Comparison of ENCODE assay signal across 22 cellular contexts in the genomic region with DNA sequence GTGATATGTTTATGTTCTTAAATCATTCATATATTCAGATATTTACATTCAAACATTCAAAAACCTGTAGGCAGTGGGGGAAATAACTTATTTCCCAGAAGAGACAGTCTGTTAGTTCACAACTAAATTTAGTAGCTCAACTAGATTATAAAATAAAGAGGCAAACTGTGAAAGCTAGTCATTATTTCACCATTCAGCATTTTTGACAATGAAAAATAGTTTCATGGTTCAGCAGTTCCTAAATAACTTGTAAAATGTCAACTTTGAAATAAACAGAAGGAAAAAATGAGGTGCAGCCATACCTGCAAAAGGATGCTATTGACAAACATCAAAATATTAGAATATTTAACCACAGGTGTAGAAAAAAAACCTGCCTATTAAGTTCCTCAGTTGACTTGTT.
"Had no signal": no experiment of that assay in that cellular context is flagged by ENCODE, and none has a peak within 500 bp of the region (broad histone marks: within the 10 kb centered on the region; RNA-seq: fewer than 3 reads in every experiment).

No MANE protein-coding gene starts in this region.

- FAIRE-seq: kidney had no signal

- DNase-seq: colonic mucosa; effector CD8-positive, alpha-beta T cell; endodermal cell; foreskin fibroblast; gastrocnemius medialis; head of caudate nucleus; kidney; naive B cell; nucleus accumbens; sigmoid colon; stimulated activated CD4-positive, alpha-beta T cell treated with anti-CD3 and anti-CD28 coated beads, Interleukin-2, amount 100 ng/mL, for 24 hours; stimulated activated CD4-positive, alpha-beta T cell treated with anti-CD3 and anti-CD28 coated beads, Interleukin-4, amount 100 ng/mL, for 24 hours; stimulated activated naive CD4-positive, alpha-beta T cell treated with Interleukin-2 at 50 U/mL for 16 hours; stomach; thyroid gland had no signal

- H3K36me3 ChIP-seq: colonic mucosa, gastrocnemius medialis, prostate gland, right atrium auricular region, sigmoid colon, stomach, thyroid gland had no signal

- H3K4me1 ChIP-seq: colonic mucosa, prostate gland, right atrium auricular region, thyroid gland had no signal

- ATAC-seq: gastrocnemius medialis; left lobe of liver; natural killer cell treated with Interleukin-12 subunit alpha and Interleukin-12 subunit beta and Interleukin-15 and Interleukin-18, amount 100 ng/mL, for 72 hours; stimulated activated effector memory CD8-positive, alpha-beta T cell treated with anti-CD3 and anti-CD28 coated beads, Interleukin-12 subunit alpha, Interleukin-12 subunit beta, amount 100 ng/mL, for 72 hours had no signal

- H3K9me3 ChIP-seq: colonic mucosa, gastrocnemius medialis, prostate gland, right atrium auricular region, sigmoid colon, stomach, thyroid gland had no signal

- H3K4me3 ChIP-seq: colonic mucosa, lung, prostate gland, right atrium auricular region, sigmoid colon, stomach, thyroid gland had no signal

- H3K27me3 ChIP-seq: colonic mucosa, gastrocnemius medialis, right atrium auricular region, sigmoid colon, stomach, thyroid gland had no signal

- H3K27ac ChIP-seq: colonic mucosa, epithelial cell of prostate, gastrocnemius medialis, prostate gland, right atrium auricular region, sigmoid colon, stomach, thyroid gland had no signal
